14 cellular contexts compared by ENCODE assay signal in the genomic region with DNA sequence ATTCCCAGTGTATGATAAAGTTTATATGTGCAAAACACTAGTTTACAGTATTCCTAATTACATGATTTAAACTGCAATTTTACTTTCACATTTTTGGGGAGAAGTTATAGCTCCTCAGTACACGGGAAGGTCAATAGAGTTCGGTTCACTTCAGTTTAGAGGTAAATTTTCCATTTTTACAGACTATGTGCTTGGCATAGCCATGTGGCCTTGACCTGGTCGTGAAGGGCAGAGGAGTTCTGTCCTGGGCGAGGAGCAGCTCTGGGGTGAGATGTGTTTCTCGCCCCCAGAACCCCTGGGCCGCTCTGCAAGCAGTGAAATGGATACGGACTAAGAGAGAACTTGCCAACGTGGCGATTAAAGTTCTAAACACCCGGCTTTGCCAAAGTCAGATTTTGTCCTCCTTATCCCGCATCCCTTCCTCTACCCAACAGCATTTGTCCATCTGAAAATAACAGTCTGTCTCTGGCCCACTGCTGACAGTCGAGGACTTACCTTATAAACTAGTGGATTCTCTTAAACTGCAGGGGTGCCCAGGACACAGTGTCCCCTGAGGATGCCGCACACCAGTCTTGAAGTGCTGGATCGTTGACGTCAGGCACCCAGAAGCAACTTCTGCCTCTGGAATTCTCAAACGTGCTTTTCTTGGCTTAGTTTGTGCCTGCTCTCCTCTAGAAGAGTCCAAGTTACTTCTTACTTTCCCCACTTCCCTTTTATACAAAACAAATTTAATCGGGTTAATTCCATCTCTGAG. TPM values are rescaled to one million over a fixed set of nuclear protein-coding genes. Genes with fewer than 3 reads are reported as not detected.
DNase-seq lines count a peak whose midpoint lies in the region; ATAC-seq and TF ChIP-seq lines count a peak whose summit lies in the region.
"Had no signal": no experiment of that assay in that cellular context is flagged by ENCODE, and none has a peak within 500 bp of the region (broad histone marks: within the 10 kb centered on the region; RNA-seq: fewer than 3 reads in every experiment).

No MANE protein-coding gene starts in this region.

- no peaks in the 10 kb centered on the region for H3K36me3 ChIP-seq in CD8-positive, alpha-beta memory T cell (ENCODE audit: insufficient read depth, low read length)
- no peaks in the 10 kb centered on the region for H3K36me3 ChIP-seq in hepatocyte (replicated peaks; ENCODE audit: insufficient read depth, low read depth)
- H3K36me3 ChIP-seq: colonic mucosa had no signal

- H3K9me2 ChIP-seq in hepatocyte (replicated peaks; ENCODE audit: insufficient read depth) = no peaks in the 10 kb centered on the region
- H3K9me2 ChIP-seq: SK-N-SH had no signal

- peak overlapping the region in 3 of 8 donors; percentile 7 to 80 (median 79) for H3K27ac Mint-ChIP-seq in CD8-positive, alpha-beta memory T cell
- peak overlapping the region; percentile 67 for H3K27ac Mint-ChIP-seq in T-helper 17 cell

- H3K36me3 Mint-ChIP-seq in CD8-positive, alpha-beta memory T cell = peaks cover 0 to 7% (median 0%) of the 10 kb centered on the region in 3 donors
- H3K36me3 Mint-ChIP-seq in T-helper 17 cell (ENCODE audit: low read depth) = no peaks in the 10 kb centered on the region

- no peak overlapping the region for H2AFZ ChIP-seq in hepatocyte

- H4K20me1 ChIP-seq in hepatocyte (ENCODE audit: insufficient read depth, poor library complexity, severe bottlenecking) = peaks cover 21% of the 10 kb centered on the region

- peaks cover 15% of the 10 kb centered on the region for H3K4me1 ChIP-seq in CD8-positive, alpha-beta memory T cell (ENCODE audit: insufficient read depth, low read length)
- H3K4me1 ChIP-seq in hepatocyte (ENCODE audit: insufficient read depth) = peaks cover 9% of the 10 kb centered on the region
- H3K4me1 ChIP-seq: colonic mucosa had no signal

- H3K4me2 ChIP-seq in hepatocyte = peak overlapping the region; percentile 88

- H3K9me3 Mint-ChIP-seq in CD8-positive, alpha-beta memory T cell = no peaks in the 10 kb centered on the region
- H3K9me3 Mint-ChIP-seq: activated T-helper 17 cell treated with anti-CD3 and anti-CD28 coated beads, Interleukin-2, amount 50 U/mL, for 72 hours had no signal

- ATAC-seq in T-helper 17 cell = no peak
- no peak for ATAC-seq in HG03432 (IDR thresholded peaks at IDR 0.05; ENCODE audit: unreplicated experiment)
- ATAC-seq: activated T-helper 17 cell treated with anti-CD3 and anti-CD28 coated beads, Interleukin-2, amount 50 U/mL, for 72 hours; left colon had no signal

- no peaks in the 10 kb centered on the region for H3K27me3 ChIP-seq in CD8-positive, alpha-beta memory T cell (ENCODE audit: insufficient read depth, low read length, poor library complexity, severe bottlenecking)
- no peaks in the 10 kb centered on the region for H3K27me3 ChIP-seq in hepatocyte
- H3K27me3 ChIP-seq: colonic mucosa had no signal

- H3K27ac ChIP-seq in CD8-positive, alpha-beta memory T cell (ENCODE audit: low read depth, low read length) = no peak overlapping the region
- peak overlapping the region; percentile 100 for H3K27ac ChIP-seq in hepatocyte

- no peak for TF ChIP-seq CTCF in hepatocyte (IDR thresholded peaks at IDR 0.05; ENCODE audit: poor library complexity)
- TF ChIP-seq CTCF in retinal pigment epithelial cell (conservative IDR thresholded peaks at IDR 0.05; ENCODE audit: low read depth, low read length) = no peak

- WGBS in hepatocyte (ENCODE audit: low lambda C conversion rate, missing lambda C conversion rate) = 86% methylated on average over 17 of the region's 17 CpGs

- peak overlapping the region; percentile 22 to 96 (median 90) for H3K4me3 Mint-ChIP-seq in CD8-positive, alpha-beta memory T cell
- H3K4me3 Mint-ChIP-seq in T-helper 17 cell = peak overlapping the region; percentile 15

- peaks cover 0 to 3% of the 10 kb centered on the region in 2 donors for H3K27me3 Mint-ChIP-seq in CD8-positive, alpha-beta memory T cell
- H3K27me3 Mint-ChIP-seq in T-helper 17 cell = no peaks in the 10 kb centered on the region
- H3K27me3 Mint-ChIP-seq: activated T-helper 17 cell treated with anti-CD3 and anti-CD28 coated beads, Interleukin-2, amount 50 U/mL, for 72 hours had no signal

- peaks cover 13 to 19% (median 13%) of the 10 kb centered on the region in 3 donors for H3K4me1 Mint-ChIP-seq in CD8-positive, alpha-beta memory T cell
- H3K4me1 Mint-ChIP-seq in T-helper 17 cell = peaks cover 21% of the 10 kb centered on the region

- POLR2A ChIA-PET in CD8-positive, alpha-beta memory T cell (lab: Charles Lee) = no interaction called here

- no peaks in the 10 kb centered on the region for H3K9me3 ChIP-seq in CD8-positive, alpha-beta memory T cell (ENCODE audit: low read length)
- H3K9me3 ChIP-seq in T-helper 17 cell (ENCODE audit: control insufficient read depth, low read length, poor library complexity, severe bottlenecking) (no peaks in the 10 kb centered on the region), hepatocyte (ENCODE audit: low read depth) (no peaks in the 10 kb centered on the region)
- H3K9me3 ChIP-seq: colonic mucosa, SK-N-SH had no signal

- peaks cover 25% of the 10 kb centered on the region for H3K79me2 ChIP-seq in hepatocyte

- DNase-seq in CD8-positive, alpha-beta memory T cell = no peak
- DNase-seq in T-helper 17 cell (no peak), hepatocyte (ENCODE audit: low spot score) (no peak), retinal pigment epithelial cell (ENCODE audit: low read depth) (no peak), HuH-7 (ENCODE audit: low spot score) (no peak), NCI-H2081 treated with DMSO at 0.1 percent for 48 hours (lab: John Stamatoyannopoulos, UW) (no peak)
- no peak for DNase-seq in activated naive CD4-positive, alpha-beta T cell treated with Interleukin-2 at 50 U/mL for 16 hours
- DNase-seq: activated CD4-positive, CD25-positive, alpha-beta regulatory T cell treated with anti-CD3 and anti-CD28 coated beads, Interleukin-2, amount 50 U/mL, for 72 hours; colonic mucosa; left colon; NCI-H1436; SK-N-SH had no signal

- CTCF ChIA-PET in CD8-positive, alpha-beta memory T cell (lab: Charles Lee) = interaction anchor here (1.5 to 2.7 kb wide), 2 partner anchors 237 to 244 kb away, joined by 3 to 10 read pairs; no protein-coding TSS in a partner anchor

- H3K4me3 ChIP-seq in CD8-positive, alpha-beta memory T cell (ENCODE audit: low read length) = no peak overlapping the region
- H3K4me3 ChIP-seq in hepatocyte (no peak overlapping the region), retinal pigment epithelial cell (ENCODE audit: low read length) (peak overlapping the region; percentile 5)

RNA-seq across cellular contexts. Expression of a gene that starts 1.5 kb away (rescaled TPM):
- total RNA-seq in CD8-positive, alpha-beta memory T cell = 10 to 100 TPM; 11.6 to 13.3 TPM
- polyA plus RNA-seq in CD8-positive, alpha-beta memory T cell = 10.7 TPM
- total RNA-seq in T-helper 17 cell = 10 to 100 TPM; 36.4 to 41.2 TPM
- total RNA-seq in hepatocyte = 40.3 and 45.5 TPM in 2 replicates
- 38.8 and 39.2 TPM in 2 replicates for polyA plus RNA-seq in hepatocyte
